ENCODE assay signal across 27 cellular contexts in the genomic region with DNA sequence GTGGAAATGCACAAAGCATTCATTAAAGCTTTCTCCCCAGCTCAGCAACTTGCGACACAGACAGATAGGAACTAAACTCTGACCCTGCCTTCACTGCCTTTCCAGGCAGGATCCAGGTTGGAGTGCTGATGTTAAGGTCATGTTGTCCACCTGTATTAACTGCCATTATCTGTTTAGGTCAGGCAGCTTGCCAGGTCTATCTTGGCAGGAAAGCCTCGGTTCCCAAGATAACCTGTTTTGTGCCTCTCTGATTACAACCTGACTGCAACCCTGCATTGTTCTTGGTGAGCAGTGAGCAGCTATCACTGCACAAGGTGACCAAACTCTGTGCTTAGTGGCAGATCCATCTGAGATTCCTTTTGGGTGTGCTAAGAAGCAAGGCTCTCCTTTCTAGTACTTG. TPM values are rescaled to one million over a fixed set of nuclear protein-coding genes. Genes with fewer than 3 reads are reported as not detected.
DNase-seq lines count a peak whose midpoint lies in the region; ATAC-seq and FAIRE-seq lines count a peak whose summit lies in the region.
"Had no signal": no experiment of that assay in that cellular context is flagged by ENCODE, and none has a peak within 500 bp of the region (broad histone marks: within the 10 kb centered on the region; RNA-seq: fewer than 3 reads in every experiment).

No MANE protein-coding gene starts in this region.

- no peaks in the 10 kb centered on the region for H3K36me3 ChIP-seq in small intestine (ENCODE audit: control insufficient read depth in 2 of 2, insufficient read depth in 2 of 2, low read length in 2 of 2)
- H3K36me3 ChIP-seq: SJCRH30, suprapubic skin had no signal

- FAIRE-seq in small intestine (lab: Jason Lieb, UNC) = no peak
- FAIRE-seq in GM19239 (lab: Jason Lieb, UNC) = no peak
- FAIRE-seq: GM12892, kidney, RCC 7860 had no signal

- H3K4me3 ChIP-seq in small intestine (ENCODE audit: low read depth in 1 of 2, low read length in 2 of 2) = no peak overlapping the region
- H3K4me3 ChIP-seq: SJCRH30, suprapubic skin had no signal

- no peaks in the 10 kb centered on the region for H3K9me3 ChIP-seq in small intestine (ENCODE audit: control insufficient read depth, low read depth)
- H3K9me3 ChIP-seq: SJCRH30, suprapubic skin had no signal

- 6 to 43% (median 25%) methylated on average over 2 of the region's 2 CpGs for WGBS in small intestine, 3 donors

- DNase-seq in DMS79 treated with DMSO at 0.1 percent for 48 hours (lab: John Stamatoyannopoulos, UW) = peak; percentile 8
- no peak for DNase-seq in DMS79 (lab: John Stamatoyannopoulos, UW)
- DNase-seq in NCI-H2196 treated with DMSO at 0.1 percent for 48 hours (lab: John Stamatoyannopoulos, UW; ENCODE audit: unreplicated experiment) = peak; percentile 79
- DNase-seq in left colon = no peak
- DNase-seq in small intestine = peak; percentile 81
- DNase-seq in GM19239 (ENCODE audit: insufficient read length, low spot score) = no peak
- DNase-seq: activated CD4-positive, alpha-beta T cell treated with anti-CD3 and anti-CD28 coated beads for 1 hour; activated CD8-positive, alpha-beta T cell treated with anti-CD3 and anti-CD28 coated beads, Interleukin-2, amount 10 ng/mL, durations not matched to agents 7 days and 5 days; activated effector memory CD4-positive, alpha-beta T cell treated with anti-CD3 and anti-CD28 coated beads, Interleukin-2, amount 50 U/mL, for 16 hours; AML-193; CD8-positive, alpha-beta memory T cell; KG1; kidney; mammary epithelial cell; NCI-H187 treated with DMSO at 0.1 percent for 48 hours; NCI-H446; SJCRH30; T-cell had no signal

- ATAC-seq in left colon (peak; percentile 31), HG03139 (IDR thresholded peaks at IDR 0.05; ENCODE audit: unreplicated experiment) (no peak), GM19328 (IDR thresholded peaks at IDR 0.05; ENCODE audit: unreplicated experiment) (no peak)
- ATAC-seq: activated CD8-positive, alpha-beta T cell treated with anti-CD3 and anti-CD28 coated beads, Interleukin-2, amount 10 ng/mL, durations not matched to agents 7 days and 5 days; T-cell had no signal

- intact Hi-C loops in left colon (cut with DNase I, micrococcal nuclease) = loop anchor here in 1 of 2 donors (5.0 kb wide), 1 partner anchor 115 kb away; no protein-coding TSS in a partner anchor

- no peak overlapping the region for H3K27ac ChIP-seq in small intestine (ENCODE audit: low read depth in 1 of 2, low read length in 1 of 2)
- H3K27ac ChIP-seq: SJCRH30, suprapubic skin had no signal

- H3K27me3 ChIP-seq in small intestine (ENCODE audit: control insufficient read depth in 2 of 2, insufficient read depth in 2 of 2, low read length in 2 of 2) = no peaks in the 10 kb centered on the region
- H3K27me3 ChIP-seq: SJCRH30, suprapubic skin had no signal

- H3K4me1 ChIP-seq in small intestine (ENCODE audit: control insufficient read depth in 2 of 2, insufficient read depth in 1 of 2, low read depth in 1 of 2, low read length in 1 of 2) = no peaks in the 10 kb centered on the region
- H3K4me1 ChIP-seq: SJCRH30, suprapubic skin had no signal

RNA-seq across cellular contexts. Expression of gene ELOVL2, which starts 23.2 kb away (rescaled TPM):
- total RNA-seq in left colon = under 1 TPM in 1 of 2 donors, not detected in 1; 0.14 TPM
- polyA plus RNA-seq in small intestine = under 1 TPM in 1 of 3 donors, not detected in 2; 0.48 TPM
- total RNA-seq: activated CD8-positive, alpha-beta T cell treated with anti-CD3 and anti-CD28 coated beads, Interleukin-2, amount 10 ng/mL, durations not matched to agents 7 days and 5 days; CD8-positive, alpha-beta memory T cell; mammary epithelial cell had no signal
- polyA plus RNA-seq: CD8-positive, alpha-beta memory T cell; mammary epithelial cell had no signal

RNA-seq across cellular contexts. Expression of gene SMIM13, which starts 26.3 kb away (rescaled TPM):
- total RNA-seq in left colon = 1 to 10 TPM; 5.1 to 5.5 TPM
- polyA plus RNA-seq in small intestine = 1 to 10 TPM; 2.4 to 4.6 (median 3.6) TPM

RNA-seq across cellular contexts. Expression of gene ERVFRD-1, which starts 44.2 kb away (rescaled TPM):
- under 1 TPM; 0.09 to 0.14 TPM for total RNA-seq in left colon
- under 1 TPM in 1 of 3 donors, not detected in 2; 0.10 TPM for polyA plus RNA-seq in small intestine
- total RNA-seq: A172; activated CD8-positive, alpha-beta T cell treated with anti-CD3 and anti-CD28 coated beads, Interleukin-2, amount 10 ng/mL, durations not matched to agents 7 days and 5 days; CD8-positive, alpha-beta memory T cell; cerebellum; mammary epithelial cell; SJCRH30; skeletal muscle tissue; suprapubic skin; urinary bladder had no signal
- polyA plus RNA-seq: mammary epithelial cell had no signal

Comparison
In these comparisons a context has a peak if more than half of its experiments do, and no peak if none do; other contexts are left out.
1. DNase-seq: peak in DMS79 treated with DMSO at 0.1 percent for 48 hours (single experiment), NCI-H2196 treated with DMSO at 0.1 percent for 48 hours (single experiment) and small intestine (single experiment); none in DMS79 (single experiment), left colon (0 of 2) and GM19239 (single experiment).